ENCODE assay signal across 15 cellular contexts in the genomic region with DNA sequence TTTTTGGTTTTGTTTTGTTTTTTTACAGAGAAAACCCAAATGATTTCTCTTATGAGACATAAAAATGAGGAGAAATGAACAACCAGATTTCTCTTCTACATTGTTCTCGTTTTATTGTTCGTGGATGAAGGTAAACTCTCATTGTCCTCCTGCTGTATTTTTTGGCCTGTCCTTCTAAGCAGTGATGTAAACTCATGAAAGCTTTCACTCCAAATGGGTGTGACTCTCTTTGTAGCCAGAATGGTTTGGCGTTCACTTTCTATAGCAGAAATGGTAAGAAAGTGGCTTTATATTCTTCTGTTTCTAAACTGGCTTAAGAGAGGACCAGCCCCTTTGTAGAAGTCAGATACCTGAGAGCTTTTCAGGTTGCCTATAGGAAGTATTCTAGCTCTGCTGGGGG. TPM values are rescaled to one million over a fixed set of nuclear protein-coding genes. Genes with fewer than 3 reads are reported as not detected.
DNase-seq lines count a peak whose midpoint lies in the region; TF ChIP-seq lines count a peak whose summit lies in the region.
"Had no signal": no experiment of that assay in that cellular context is flagged by ENCODE, and none has a peak within 500 bp of the region (broad histone marks: within the 10 kb centered on the region; RNA-seq: fewer than 3 reads in every experiment).

No MANE protein-coding gene starts in this region.

- DNase-seq in RWPE1 (ENCODE audit: low spot score) (no peak), osteoblast (ENCODE audit: insufficient read length, low spot score, missing footprints) (no peak), CD14-positive monocyte (ENCODE audit: low spot score) (no peak), NCI-H510A (lab: John Stamatoyannopoulos, UW) (no peak), NCI-H187 (lab: John Stamatoyannopoulos, UW) (no peak), anterior cingulate cortex (lab: John Stamatoyannopoulos, UW) (no peak)
- DNase-seq: activated naive CD8-positive, alpha-beta T cell treated with anti-CD3 and anti-CD28 coated beads, Interleukin-2, amount 10 ng/mL, durations not matched to agents 7 days and 5 days; NCI-H1436 treated with DMSO at 0.1 percent for 48 hours; NCI-H748 treated with DMSO at 0.1 percent for 48 hours; SHP77; stimulated activated CD4-positive, alpha-beta T cell treated with anti-CD3 and anti-CD28 coated beads, Interleukin-12 subunit alpha, Interleukin-12 subunit beta, amount 100 ng/mL, for 4 hours had no signal

- CTCF ChIA-PET in RWPE1 (lab: Yijun Ruan, JAX) = interaction anchor here (0.6 to 2.3 kb wide), 4 partner anchors 15 to 89 kb away, joined by 3 to 6 read pairs (median 4); no protein-coding TSS in a partner anchor

- TF ChIP-seq CTCF in RWPE1 (conservative IDR thresholded peaks at IDR 0.05; ENCODE audit: low read depth) (no peak), osteoblast (IDR thresholded peaks at IDR 0.05; ENCODE audit: extremely low read depth, low read depth, low read length) (no peak), CD14-positive monocyte (IDR thresholded peaks at IDR 0.05) (no peak)

- H3K79me2 ChIP-seq in ACC112 (ENCODE audit: control insufficient read depth, insufficient read depth, low read length, unreplicated experiment) (no peaks in the 10 kb centered on the region), osteoblast (ENCODE audit: insufficient read depth, low read length) (no peaks in the 10 kb centered on the region)

- H3K27ac Mint-ChIP-seq in CD14-positive monocyte = no peak overlapping the region
- H3K27ac Mint-ChIP-seq: activated naive CD8-positive, alpha-beta T cell treated with anti-CD3 and anti-CD28 coated beads, Interleukin-2, amount 10 ng/mL, durations not matched to agents 7 days and 5 days; dendritic cell treated with granulocyte-macrophage colony-stimulating factor and Interleukin-4, amounts not matched to agents 40 ng/mL and 50 ng/mL, for 4 days had no signal

- H3K9me3 ChIP-seq in esophagus (ENCODE audit: control insufficient read depth in 2 of 2, insufficient read depth in 1 of 2, low read depth in 1 of 2, low read length in 1 of 2) (no peaks in the 10 kb centered on the region), osteoblast (ENCODE audit: low read depth, low read length) (no peaks in the 10 kb centered on the region)

- intact Hi-C loops in CD14-positive monocyte (cut with micrococcal nuclease) = no loop called here

- H3K4me1 ChIP-seq in ACC112 (ENCODE audit: control insufficient read depth, insufficient read depth, low read length, unreplicated experiment) (peaks cover 36% of the 10 kb centered on the region), esophagus (ENCODE audit: control insufficient read depth in 2 of 2, insufficient read depth in 2 of 2, low read length in 1 of 2) (peaks cover 2 to 13% of the 10 kb centered on the region in 2 donors), osteoblast (ENCODE audit: insufficient read depth, low read length) (peaks cover 25% of the 10 kb centered on the region)

- peaks cover 2 to 22% (median 7%) of the 10 kb centered on the region in 3 donors for H3K27me3 Mint-ChIP-seq in CD14-positive monocyte (ENCODE audit: low read depth in 3 of 3)

- no peaks in the 10 kb centered on the region for H4K20me1 ChIP-seq in osteoblast (ENCODE audit: insufficient read depth, low read length)

- peak overlapping the region; percentile 25 for H2AFZ ChIP-seq in ACC112 (ENCODE audit: low read length, unreplicated experiment)
- peak overlapping the region; percentile 48 for H2AFZ ChIP-seq in osteoblast (ENCODE audit: low read length)

- H3K4me3 Mint-ChIP-seq in CD14-positive monocyte = no peak overlapping the region
- H3K4me3 Mint-ChIP-seq: activated naive CD8-positive, alpha-beta T cell treated with anti-CD3 and anti-CD28 coated beads, Interleukin-2, amount 10 ng/mL, durations not matched to agents 7 days and 5 days; dendritic cell treated with granulocyte-macrophage colony-stimulating factor and Interleukin-4, amounts not matched to agents 40 ng/mL and 50 ng/mL, for 4 days; nephron had no signal

- no peaks in the 10 kb centered on the region for H3K4me1 Mint-ChIP-seq in CD14-positive monocyte

- POLR2A ChIA-PET in RWPE1 (lab: Yijun Ruan, JAX; ENCODE audit: low non-redundant PET) = no interaction called here

- H3K27ac ChIP-seq in ACC112 (ENCODE audit: low read depth, low read length) (peak overlapping the region; percentile 96), RWPE1 (peak overlapping the region; percentile 100; the same call in 1 of the 2 replicates), esophagus (ENCODE audit: low read depth in 2 of 2, low read length in 1 of 2) (peak overlapping the region; percentile 53 to 63), osteoblast (ENCODE audit: low read depth, low read length) (peak overlapping the region; percentile 91)

- 35 to 51% methylated on average over 3 of the region's 3 CpGs for WGBS in esophagus, 2 donors

- no peaks in the 10 kb centered on the region for H3K9me3 Mint-ChIP-seq in CD14-positive monocyte
- H3K9me3 Mint-ChIP-seq: activated naive CD8-positive, alpha-beta T cell treated with anti-CD3 and anti-CD28 coated beads, Interleukin-2, amount 10 ng/mL, durations not matched to agents 7 days and 5 days; dendritic cell treated with granulocyte-macrophage colony-stimulating factor and Interleukin-4, amounts not matched to agents 40 ng/mL and 50 ng/mL, for 4 days; nephron had no signal

- no peaks in the 10 kb centered on the region for H3K36me3 Mint-ChIP-seq in CD14-positive monocyte
- H3K36me3 Mint-ChIP-seq: activated naive CD8-positive, alpha-beta T cell treated with anti-CD3 and anti-CD28 coated beads, Interleukin-2, amount 10 ng/mL, durations not matched to agents 7 days and 5 days had no signal

- H3K36me3 ChIP-seq in ACC112 (ENCODE audit: insufficient read depth, low read length) = no peaks in the 10 kb centered on the region
- no peaks in the 10 kb centered on the region for H3K36me3 ChIP-seq in esophagus (ENCODE audit: control insufficient read depth in 2 of 2, insufficient read depth in 2 of 2, low read length in 1 of 2)
- H3K36me3 ChIP-seq in osteoblast (ENCODE audit: insufficient read depth, low read length) = no peaks in the 10 kb centered on the region

- H3K27me3 ChIP-seq in ACC112 (ENCODE audit: insufficient read depth, low read length) = no peaks in the 10 kb centered on the region
- no peaks in the 10 kb centered on the region for H3K27me3 ChIP-seq in esophagus (ENCODE audit: control insufficient read depth in 1 of 2, insufficient read depth in 2 of 2, low read length in 2 of 2)
- H3K27me3 ChIP-seq in osteoblast (ENCODE audit: insufficient read depth, low read length) = no peaks in the 10 kb centered on the region

- H3K4me2 ChIP-seq in osteoblast (ENCODE audit: insufficient read depth, low read length) = peak overlapping the region; percentile 55

- H3K4me3 ChIP-seq in ACC112 (ENCODE audit: low read depth, low read length) (peak overlapping the region; percentile 28; the same call in 1 of the 2 replicates), esophagus (ENCODE audit: low read depth in 1 of 2, low read length in 2 of 2) (no peak overlapping the region), osteoblast (ENCODE audit: insufficient read depth, low read length) (no peak overlapping the region)

RNA-seq across cellular contexts. Expression of gene BMAL1, which starts 15.5 kb away (rescaled TPM):
- polyA plus RNA-seq in esophagus (1 to 10 TPM; 9.1 to 9.2 TPM), CD14-positive monocyte (10 to 100 TPM; 10.2 to 11.5 TPM)
- total RNA-seq in osteoblast = 8.5 and 13.0 TPM in 2 replicates
